12 cellular contexts compared by ENCODE assay signal in the genomic region with DNA sequence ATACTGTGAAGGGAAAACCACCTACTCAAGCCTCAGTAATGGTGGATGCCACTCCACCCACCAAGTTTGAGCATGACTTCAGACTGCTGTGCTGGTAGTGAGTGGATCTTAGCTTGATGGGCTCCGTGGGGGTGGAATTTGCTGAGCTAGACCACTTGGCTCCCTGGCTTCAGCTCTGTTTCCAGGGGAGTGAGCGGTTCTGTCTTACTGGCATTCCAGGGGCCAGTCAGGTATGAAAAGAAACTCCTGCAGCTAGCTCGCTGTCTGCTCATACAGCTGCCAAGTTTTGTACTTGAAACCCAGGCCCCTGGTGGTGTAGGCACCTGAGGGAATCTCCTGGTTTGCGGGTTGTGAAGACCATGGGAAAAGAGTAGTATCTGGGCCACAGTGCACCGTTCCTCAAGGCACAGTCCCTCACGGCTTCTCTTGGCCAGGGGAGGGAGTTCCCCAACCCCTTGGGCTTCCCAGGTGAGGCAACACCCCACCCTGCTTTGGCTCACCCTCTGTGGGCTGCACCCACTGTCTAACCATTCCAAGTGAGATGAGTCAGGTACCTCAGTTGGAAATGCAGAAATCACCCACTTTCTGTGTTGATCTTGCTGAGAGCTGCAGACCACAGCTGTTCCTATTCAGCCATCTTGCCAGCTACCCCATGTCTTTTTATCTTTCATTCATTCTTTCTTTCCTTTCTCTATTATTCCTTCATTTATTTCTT.
DNase-seq lines count a peak whose midpoint lies in the region; ATAC-seq and TF ChIP-seq lines count a peak whose summit lies in the region.
"Had no signal": no experiment of that assay in that cellular context is flagged by ENCODE, and none has a peak within 500 bp of the region (broad histone marks: within the 10 kb centered on the region; RNA-seq: fewer than 3 reads in every experiment).

No MANE protein-coding gene starts in this region.

- H3K36me3 Mint-ChIP-seq in activated naive CD4-positive, alpha-beta T cell treated with anti-CD3 and anti-CD28 coated beads, Interleukin-2, amount 50 U/mL, for 72 hours = peaks cover 4 to 11% of the 10 kb centered on the region in 2 donors
- no peaks in the 10 kb centered on the region for H3K36me3 Mint-ChIP-seq in activated T-cell treated with anti-CD3 and anti-CD28 coated beads, Interleukin-2, amount 50 U/mL, for 4 hours (ENCODE audit: insufficient read depth)
- H3K36me3 Mint-ChIP-seq in stimulated activated naive CD8-positive, alpha-beta T cell treated with anti-CD3 and anti-CD28 coated beads, Interleukin-15, Interleukin-2, amounts not matched to agents 100 ng/mL and 50 ng/mL, for 24 hours (ENCODE audit: low read depth) = no peaks in the 10 kb centered on the region
- peaks cover 8% of the 10 kb centered on the region for H3K36me3 Mint-ChIP-seq in endothelial cell (ENCODE audit: low read depth, unreplicated experiment)
- no peaks in the 10 kb centered on the region for H3K36me3 Mint-ChIP-seq in CD4-positive, alpha-beta memory T cell

- peaks cover 11% of the 10 kb centered on the region for H3K9me3 ChIP-seq in WERI-Rb-1 (ENCODE audit: severe bottlenecking)
- H3K9me3 ChIP-seq in CD4-positive, alpha-beta memory T cell (ENCODE audit: control insufficient read depth in 1 of 2, low read length in 2 of 2) = no peaks in the 10 kb centered on the region

- ATAC-seq in activated naive CD4-positive, alpha-beta T cell treated with anti-CD3 and anti-CD28 coated beads, Interleukin-2, amount 50 U/mL, for 72 hours = peak; percentile 40 to 85
- ATAC-seq in HG02981 (IDR thresholded peaks at IDR 0.05; ENCODE audit: unreplicated experiment) = peak; percentile 40
- ATAC-seq in activated T-cell treated with anti-CD3 and anti-CD28 coated beads, Interleukin-2, amount 50 U/mL, for 4 hours = peak; percentile 32 to 65

- peaks cover 6% of the 10 kb centered on the region for H3K27me3 Mint-ChIP-seq in activated T-cell treated with anti-CD3 and anti-CD28 coated beads, Interleukin-2, amount 50 U/mL, for 4 hours (ENCODE audit: low read depth)
- H3K27me3 Mint-ChIP-seq in stimulated activated naive CD8-positive, alpha-beta T cell treated with anti-CD3 and anti-CD28 coated beads, Interleukin-15, Interleukin-2, amounts not matched to agents 100 ng/mL and 50 ng/mL, for 24 hours = peaks cover 22% of the 10 kb centered on the region
- H3K27me3 Mint-ChIP-seq in endothelial cell (ENCODE audit: unreplicated experiment) = peaks cover 3% of the 10 kb centered on the region
- H3K27me3 Mint-ChIP-seq in CD4-positive, alpha-beta memory T cell = peaks cover 0 to 2% of the 10 kb centered on the region in 2 donors

- CTCF ChIA-PET in CD4-positive, alpha-beta memory T cell (lab: Charles Lee; ENCODE audit: partially characterized antibody) = interaction anchor here (1.2 kb wide), 1 partner anchor 20 kb away, joined by 3 read pairs; no protein-coding TSS in a partner anchor

- no peaks in the 10 kb centered on the region for H3K4me1 Mint-ChIP-seq in activated T-cell treated with anti-CD3 and anti-CD28 coated beads, Interleukin-2, amount 50 U/mL, for 4 hours (ENCODE audit: low read depth)
- peaks cover 12% of the 10 kb centered on the region for H3K4me1 Mint-ChIP-seq in stimulated activated naive CD8-positive, alpha-beta T cell treated with anti-CD3 and anti-CD28 coated beads, Interleukin-15, Interleukin-2, amounts not matched to agents 100 ng/mL and 50 ng/mL, for 24 hours (ENCODE audit: low read depth)
- H3K4me1 Mint-ChIP-seq in endothelial cell (ENCODE audit: unreplicated experiment) = no peaks in the 10 kb centered on the region
- no peaks in the 10 kb centered on the region for H3K4me1 Mint-ChIP-seq in CD4-positive, alpha-beta memory T cell
- H3K4me1 Mint-ChIP-seq: nephron had no signal

- H3K27me3 ChIP-seq in WERI-Rb-1 (ENCODE audit: insufficient read depth, low read depth, severe bottlenecking) = no peaks in the 10 kb centered on the region
- H3K27me3 ChIP-seq in CD4-positive, alpha-beta memory T cell (ENCODE audit: insufficient read depth, low read length) = no peaks in the 10 kb centered on the region

- H3K4me1 ChIP-seq in CD4-positive, alpha-beta memory T cell (ENCODE audit: insufficient read depth, low read length) = no peaks in the 10 kb centered on the region

- TF ChIP-seq CTCF in WERI-Rb-1 (IDR thresholded peaks at IDR 0.05; ENCODE audit: low read depth, low read length) (no peak), endothelial cell (IDR thresholded peaks at IDR 0.05; ENCODE audit: unreplicated experiment) (no peak)

- H3K4me3 ChIP-seq in WERI-Rb-1 (ENCODE audit: low read depth, low read length) = no peak overlapping the region
- H3K4me3 ChIP-seq in CD4-positive, alpha-beta memory T cell (ENCODE audit: low read length in 2 of 2) = no peak overlapping the region

- H3K4me3 Mint-ChIP-seq in activated T-cell treated with anti-CD3 and anti-CD28 coated beads, Interleukin-2, amount 50 U/mL, for 4 hours = no peak overlapping the region
- H3K4me3 Mint-ChIP-seq in stimulated activated naive CD8-positive, alpha-beta T cell treated with anti-CD3 and anti-CD28 coated beads, Interleukin-15, Interleukin-2, amounts not matched to agents 100 ng/mL and 50 ng/mL, for 24 hours = no peak overlapping the region
- no peak overlapping the region for H3K4me3 Mint-ChIP-seq in endothelial cell (ENCODE audit: unreplicated experiment)
- H3K4me3 Mint-ChIP-seq in CD4-positive, alpha-beta memory T cell = no peak overlapping the region
- H3K4me3 Mint-ChIP-seq: HFFc6, nephron had no signal

- POLR2A ChIA-PET in CD4-positive, alpha-beta memory T cell (lab: Charles Lee; ENCODE audit: partially characterized antibody) = no interaction called here

- H3K27ac ChIP-seq in WERI-Rb-1 = no peak overlapping the region
- no peak overlapping the region for H3K27ac ChIP-seq in CD4-positive, alpha-beta memory T cell (ENCODE audit: low read depth, low read length)

- no peaks in the 10 kb centered on the region for H3K36me3 ChIP-seq in WERI-Rb-1
- H3K36me3 ChIP-seq in CD4-positive, alpha-beta memory T cell (ENCODE audit: insufficient read depth, low read length) = no peaks in the 10 kb centered on the region

- peak; percentile 21 to 54 for DNase-seq in activated naive CD4-positive, alpha-beta T cell treated with anti-CD3 and anti-CD28 coated beads, Interleukin-2, amount 50 U/mL, for 72 hours (ENCODE audit: low spot score in 2 of 2)
- DNase-seq in activated naive CD4-positive, alpha-beta T cell treated with Interleukin-2 at 50 U/mL for 16 hours = no peak
- DNase-seq in activated T-cell treated with anti-CD3 and anti-CD28 coated beads, Interleukin-2, amount 50 U/mL, for 4 hours = no peak
- DNase-seq in WERI-Rb-1 (no peak), endothelial cell (ENCODE audit: low spot score) (no peak)
- no peak for DNase-seq in CD4-positive, alpha-beta memory T cell
- DNase-seq: HFFc6, hippocampal formation, NCI-H1105 had no signal

- intact Hi-C loops in CD4-positive, alpha-beta memory T cell (cut with micrococcal nuclease) = no loop called here

- H3K9me3 Mint-ChIP-seq in activated naive CD4-positive, alpha-beta T cell treated with anti-CD3 and anti-CD28 coated beads, Interleukin-2, amount 50 U/mL, for 72 hours = peaks cover 16 to 21% of the 10 kb centered on the region in 2 donors
- H3K9me3 Mint-ChIP-seq in activated T-cell treated with anti-CD3 and anti-CD28 coated beads, Interleukin-2, amount 50 U/mL, for 4 hours = peaks cover 18% of the 10 kb centered on the region
- peaks cover 15% of the 10 kb centered on the region for H3K9me3 Mint-ChIP-seq in stimulated activated naive CD8-positive, alpha-beta T cell treated with anti-CD3 and anti-CD28 coated beads, Interleukin-15, Interleukin-2, amounts not matched to agents 100 ng/mL and 50 ng/mL, for 24 hours
- no peaks in the 10 kb centered on the region for H3K9me3 Mint-ChIP-seq in endothelial cell (ENCODE audit: unreplicated experiment)
- H3K9me3 Mint-ChIP-seq in CD4-positive, alpha-beta memory T cell = peaks cover 0 to 36% (median 14%) of the 10 kb centered on the region in 8 donors

- H3K27ac Mint-ChIP-seq in activated naive CD4-positive, alpha-beta T cell treated with anti-CD3 and anti-CD28 coated beads, Interleukin-2, amount 50 U/mL, for 72 hours = no peak overlapping the region
- peak overlapping the region; percentile 31 for H3K27ac Mint-ChIP-seq in stimulated activated naive CD8-positive, alpha-beta T cell treated with anti-CD3 and anti-CD28 coated beads, Interleukin-15, Interleukin-2, amounts not matched to agents 100 ng/mL and 50 ng/mL, for 24 hours
- H3K27ac Mint-ChIP-seq in endothelial cell (ENCODE audit: unreplicated experiment) = no peak overlapping the region
- H3K27ac Mint-ChIP-seq in CD4-positive, alpha-beta memory T cell = no peak overlapping the region
- H3K27ac Mint-ChIP-seq: HFFc6, nephron had no signal

Comparison
In these comparisons a context has a peak if more than half of its experiments do, and no peak if none do; other contexts are left out.
1. DNase-seq: peak in activated naive CD4-positive, alpha-beta T cell treated with anti-CD3 and anti-CD28 coated beads, Interleukin-2, amount 50 U/mL, for 72 hours (2 of 2); none in activated naive CD4-positive, alpha-beta T cell treated with Interleukin-2 at 50 U/mL for 16 hours (single experiment), activated T-cell treated with anti-CD3 and anti-CD28 coated beads, Interleukin-2, amount 50 U/mL, for 4 hours (single experiment), WERI-Rb-1 (single experiment), endothelial cell (single experiment) and CD4-positive, alpha-beta memory T cell (0 of 5).
2. Peak in every context shown above with its lines, with median percentiles within 50 percentile points of each other: ATAC-seq.